25 cellular contexts compared by ENCODE assay signal in genomic region chr9:87160148-87161107, GRCh38.
DNase-seq lines count a peak whose midpoint lies in the region; ATAC-seq and TF ChIP-seq lines count a peak whose summit lies in the region.
"Had no signal": no experiment of that assay in that cellular context is flagged by ENCODE, and none has a peak within 500 bp of the region (broad histone marks: within the 10 kb centered on the region; RNA-seq: fewer than 3 reads in every experiment).

No MANE protein-coding gene starts in this region.

- no peak for ATAC-seq in naive thymus-derived CD8-positive, alpha-beta T cell
- ATAC-seq: activated CD4-positive, CD25-positive, alpha-beta regulatory T cell treated with anti-CD3 and anti-CD28 coated beads, Interleukin-2, amount 50 U/mL, for 24 hours; effector memory CD8-positive, alpha-beta T cell; esophagus mucosa; Panc1; right lobe of liver had no signal

- intact Hi-C loops in uterus (cut with DNase I; ENCODE audit: low total_unique reads): no loop called here

- TF ChIP-seq CTCF in glutamatergic neuron (IDR thresholded peaks at IDR 0.05; ENCODE audit: partially characterized antibody, unreplicated experiment) (no peak), neural progenitor cell (IDR thresholded peaks at IDR 0.05) (no peak), uterus (IDR thresholded peaks at IDR 0.05) (no peak)

- TF ChIP-seq POLR2A in uterus (IDR thresholded peaks at IDR 0.05): no peak

- H3K27me3 Mint-ChIP-seq in glutamatergic neuron (ENCODE audit: unreplicated experiment) (peaks cover 7% of the 10 kb centered on the region), neural progenitor cell (ENCODE audit: insufficient read depth, low read depth) (no peaks in the 10 kb centered on the region)
- peaks cover 1 to 23% (median 5%) of the 10 kb centered on the region in 5 donors for H3K27me3 Mint-ChIP-seq in naive thymus-derived CD8-positive, alpha-beta T cell
- H3K27me3 Mint-ChIP-seq: activated CD4-positive, alpha-beta memory T cell treated with anti-CD3 and anti-CD28 coated beads, Interleukin-2, amount 10 ng/mL, durations not matched to agents 7 days and 5 days; activated naive CD8-positive, alpha-beta T cell treated with anti-CD3 and anti-CD28 coated beads, Interleukin-2, amount 10 ng/mL, durations not matched to agents 7 days and 5 days; CD4-positive, alpha-beta memory T cell had no signal

- H3K36me3 ChIP-seq in neural progenitor cell (no peaks in the 10 kb centered on the region), uterus (no peaks in the 10 kb centered on the region)
- H3K36me3 ChIP-seq: brain microvascular endothelial cell, colonic mucosa, right lobe of liver, transverse colon had no signal

- H3K79me2 ChIP-seq in neural progenitor cell (ENCODE audit: low read depth): no peaks in the 10 kb centered on the region

- H3K27ac ChIP-seq in neural progenitor cell (no peak overlapping the region), uterus (peak overlapping the region; percentile 30 to 52)
- H3K27ac ChIP-seq: brain microvascular endothelial cell, colonic mucosa, right lobe of liver, transverse colon had no signal

- POLR2A ChIA-PET in naive thymus-derived CD8-positive, alpha-beta T cell (lab: Charles Lee): no interaction called here

- no peak overlapping the region for H3K4me2 ChIP-seq in neural progenitor cell

- H3K4me3 Mint-ChIP-seq in glutamatergic neuron (ENCODE audit: unreplicated experiment) (peak overlapping the region; percentile 26), neural progenitor cell (no peak overlapping the region)
- H3K4me3 Mint-ChIP-seq in naive thymus-derived CD8-positive, alpha-beta T cell: no peak overlapping the region
- H3K4me3 Mint-ChIP-seq: activated CD4-positive, alpha-beta memory T cell treated with anti-CD3 and anti-CD28 coated beads, Interleukin-2, amount 10 ng/mL, durations not matched to agents 7 days and 5 days; activated naive CD8-positive, alpha-beta T cell treated with anti-CD3 and anti-CD28 coated beads, Interleukin-2, amount 10 ng/mL, durations not matched to agents 7 days and 5 days; CD4-positive, alpha-beta memory T cell; effector memory CD8-positive, alpha-beta T cell had no signal

- no peak overlapping the region for H3K4me3 ChIP-seq in neural progenitor cell
- H3K4me3 ChIP-seq in uterus: no peak overlapping the region
- H3K4me3 ChIP-seq: colonic mucosa, right lobe of liver, transverse colon had no signal

- H3K27ac Mint-ChIP-seq in glutamatergic neuron (ENCODE audit: unreplicated experiment) (peak overlapping the region; percentile 89), neural progenitor cell (peak overlapping the region; percentile 53)
- H3K27ac Mint-ChIP-seq in naive thymus-derived CD8-positive, alpha-beta T cell: no peak overlapping the region
- H3K27ac Mint-ChIP-seq: activated CD4-positive, alpha-beta memory T cell treated with anti-CD3 and anti-CD28 coated beads, Interleukin-2, amount 10 ng/mL, durations not matched to agents 7 days and 5 days; activated naive CD8-positive, alpha-beta T cell treated with anti-CD3 and anti-CD28 coated beads, Interleukin-2, amount 10 ng/mL, durations not matched to agents 7 days and 5 days; activated T-helper 2 cell treated with anti-CD3 and anti-CD28 coated beads, Interferon-gamma antibody, Interleukin-2, Interleukin-4, amounts not matched to agents 10 μg/mL and 5 μg/mL and 100 μg/mL, durations not matched to agents 14 hours and 24 hours and 36 hours; CD4-positive, alpha-beta memory T cell; effector memory CD8-positive, alpha-beta T cell had no signal

- H3K9me3 Mint-ChIP-seq in glutamatergic neuron (ENCODE audit: unreplicated experiment): peaks cover 9% of the 10 kb centered on the region
- H3K9me3 Mint-ChIP-seq in neural progenitor cell: no peaks in the 10 kb centered on the region
- H3K9me3 Mint-ChIP-seq in naive thymus-derived CD8-positive, alpha-beta T cell: peaks cover 0 to 2% (median 0%) of the 10 kb centered on the region in 9 donors
- H3K9me3 Mint-ChIP-seq: activated CD4-positive, alpha-beta memory T cell treated with anti-CD3 and anti-CD28 coated beads, Interleukin-2, amount 10 ng/mL, durations not matched to agents 7 days and 5 days; activated naive CD8-positive, alpha-beta T cell treated with anti-CD3 and anti-CD28 coated beads, Interleukin-2, amount 10 ng/mL, durations not matched to agents 7 days and 5 days; activated T-helper 2 cell treated with anti-CD3 and anti-CD28 coated beads, Interferon-gamma antibody, Interleukin-2, Interleukin-4, amounts not matched to agents 10 μg/mL and 5 μg/mL and 100 μg/mL, durations not matched to agents 14 hours and 24 hours and 36 hours; effector memory CD8-positive, alpha-beta T cell had no signal

- DNase-seq in NCI-H524 (lab: John Stamatoyannopoulos, UW): peak; percentile 1 to 55
- no peak for DNase-seq in NCI-H524 treated with DMSO at 0.1 percent for 48 hours (lab: John Stamatoyannopoulos, UW)
- DNase-seq in glutamatergic neuron: peak; percentile 54
- DNase-seq in neural progenitor cell (ENCODE audit: low spot score): no peak
- DNase-seq in uterus: no peak
- no peak for DNase-seq in hypothalamus (lab: John Stamatoyannopoulos, UW)
- DNase-seq in effector CD4-positive, alpha-beta T cell: no peak
- no peak for DNase-seq in naive thymus-derived CD8-positive, alpha-beta T cell
- DNase-seq: 8988T; activated CD4-positive, alpha-beta memory T cell treated with anti-CD3 and anti-CD28 coated beads, Interleukin-2, amount 10 ng/mL, durations not matched to agents 7 days and 5 days; activated naive CD8-positive, alpha-beta T cell treated with anti-CD3 and anti-CD28 coated beads, Interleukin-2, amount 10 ng/mL, durations not matched to agents 7 days and 5 days; brain microvascular endothelial cell; CD4-positive, alpha-beta memory T cell; colonic mucosa; effector memory CD8-positive, alpha-beta T cell; Karpas-422; MV-4-11; NCI-H526; right lobe of liver; T-helper 1 cell; transverse colon had no signal

- H3K4me1 ChIP-seq in neural progenitor cell (no peaks in the 10 kb centered on the region), uterus (no peaks in the 10 kb centered on the region)
- H3K4me1 ChIP-seq: colonic mucosa, right lobe of liver had no signal

- H3K4me1 Mint-ChIP-seq in glutamatergic neuron (ENCODE audit: low read depth, unreplicated experiment) (peaks cover 12% of the 10 kb centered on the region), neural progenitor cell (no peaks in the 10 kb centered on the region)
- no peaks in the 10 kb centered on the region for H3K4me1 Mint-ChIP-seq in naive thymus-derived CD8-positive, alpha-beta T cell
- H3K4me1 Mint-ChIP-seq: activated CD4-positive, alpha-beta memory T cell treated with anti-CD3 and anti-CD28 coated beads, Interleukin-2, amount 10 ng/mL, durations not matched to agents 7 days and 5 days; activated naive CD8-positive, alpha-beta T cell treated with anti-CD3 and anti-CD28 coated beads, Interleukin-2, amount 10 ng/mL, durations not matched to agents 7 days and 5 days; CD4-positive, alpha-beta memory T cell had no signal

- no peaks in the 10 kb centered on the region for H3K9me3 ChIP-seq in neural progenitor cell (ENCODE audit: low read depth)
- no peaks in the 10 kb centered on the region for H3K9me3 ChIP-seq in uterus
- H3K9me3 ChIP-seq: colonic mucosa, right lobe of liver, transverse colon had no signal

- no peaks in the 10 kb centered on the region for H3K27me3 ChIP-seq in neural progenitor cell
- H3K27me3 ChIP-seq in uterus: no peaks in the 10 kb centered on the region
- H3K27me3 ChIP-seq: brain microvascular endothelial cell, colonic mucosa, right lobe of liver, transverse colon had no signal

- no peaks in the 10 kb centered on the region for H3F3A ChIP-seq in neural progenitor cell (ENCODE audit: low read depth)

- no peak overlapping the region for H3K9ac ChIP-seq in neural progenitor cell

- H3K36me3 Mint-ChIP-seq in glutamatergic neuron (ENCODE audit: unreplicated experiment): no peaks in the 10 kb centered on the region
- H3K36me3 Mint-ChIP-seq in neural progenitor cell: no peaks in the 10 kb centered on the region
- no peaks in the 10 kb centered on the region for H3K36me3 Mint-ChIP-seq in naive thymus-derived CD8-positive, alpha-beta T cell
- H3K36me3 Mint-ChIP-seq: activated naive CD8-positive, alpha-beta T cell treated with anti-CD3 and anti-CD28 coated beads, Interleukin-2, amount 10 ng/mL, durations not matched to agents 7 days and 5 days; CD4-positive, alpha-beta memory T cell had no signal

- H4K20me1 ChIP-seq in neural progenitor cell (ENCODE audit: low read depth): no peaks in the 10 kb centered on the region

- no peak overlapping the region for H2AFZ ChIP-seq in neural progenitor cell (replicated peaks)

Comparison
In these comparisons a context has a peak if more than half of its experiments do, and no peak if none do; other contexts are left out.
1. DNase-seq: peak in NCI-H524 (2 of 2) and glutamatergic neuron (single experiment); none in NCI-H524 treated with DMSO at 0.1 percent for 48 hours (single experiment), neural progenitor cell (single experiment), uterus (0 of 2), hypothalamus (0 of 51), effector CD4-positive, alpha-beta T cell (single experiment) and naive thymus-derived CD8-positive, alpha-beta T cell (0 of 10).
2. H3K27ac Mint-ChIP-seq: peak in glutamatergic neuron (single experiment) and neural progenitor cell (single experiment); none in naive thymus-derived CD8-positive, alpha-beta T cell (0 of 10).